34 cellular contexts compared by ENCODE assay signal in the genomic region with DNA sequence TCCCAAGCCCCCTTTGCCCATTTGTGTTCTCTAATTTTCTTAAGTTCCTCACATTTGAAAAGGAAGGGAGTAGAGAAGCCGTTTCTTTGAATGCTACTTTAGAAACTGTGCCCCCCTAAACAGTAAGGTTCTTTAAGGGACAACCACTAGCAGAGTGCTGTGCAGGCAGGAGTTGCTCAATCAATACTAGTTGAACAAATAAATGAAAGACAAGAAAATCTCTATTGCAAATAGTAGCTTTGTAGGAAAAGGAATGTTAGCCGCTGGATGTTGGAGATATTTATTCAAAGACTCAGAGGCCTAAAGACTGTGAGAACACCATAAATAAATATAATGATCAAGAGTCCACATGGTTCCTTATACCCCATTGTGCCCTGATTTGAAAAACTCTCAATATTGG.
"Had no signal": no experiment of that assay in that cellular context is flagged by ENCODE, and none has a peak within 500 bp of the region (broad histone marks: within the 10 kb centered on the region; RNA-seq: fewer than 3 reads in every experiment).

No MANE protein-coding gene starts in this region.

- FAIRE-seq: astrocyte had no signal

- H3K4me3 Mint-ChIP-seq: activated CD4-positive, alpha-beta T cell treated with anti-CD3 and anti-CD28 coated beads, Interleukin-2, amount 10 ng/mL, durations not matched to agents 7 days and 5 days; activated CD8-positive, alpha-beta T cell treated with anti-CD3 and anti-CD28 coated beads, Interleukin-2, amount 10 ng/mL, durations not matched to agents 7 days and 5 days; activated naive CD4-positive, alpha-beta T cell treated with anti-CD3 and anti-CD28 coated beads, Interleukin-2, amount 50 U/mL, for 24 hours; activated naive CD8-positive, alpha-beta T cell treated with anti-CD3 and anti-CD28 coated beads, Interleukin-2, amount 10 ng/mL, durations not matched to agents 7 days and 5 days; activated T-cell treated with anti-CD3 and anti-CD28 coated beads, Interleukin-2, amount 50 U/mL, for 24 hours had no signal

- H3K4me3 ChIP-seq: adrenal gland, body of pancreas, breast epithelium, Peyer's patch had no signal

- H3K4me2 ChIP-seq: KMS-11 had no signal

- H3K4me1 ChIP-seq: adrenal gland, breast epithelium, Peyer's patch had no signal

- H3K27me3 ChIP-seq: adrenal gland, body of pancreas, breast epithelium, Peyer's patch had no signal

- H3K9me3 ChIP-seq: adrenal gland, body of pancreas, breast epithelium, Peyer's patch had no signal

- H3K9me3 Mint-ChIP-seq: activated CD4-positive, alpha-beta T cell treated with anti-CD3 and anti-CD28 coated beads, Interleukin-2, amount 10 ng/mL, durations not matched to agents 7 days and 5 days; activated naive CD4-positive, alpha-beta T cell treated with anti-CD3 and anti-CD28 coated beads, Interleukin-2, amount 50 U/mL, for 24 hours; activated T-cell treated with anti-CD3 and anti-CD28 coated beads, Interleukin-2, amount 50 U/mL, for 24 hours had no signal

- H3K4me1 Mint-ChIP-seq: activated naive CD4-positive, alpha-beta T cell treated with anti-CD3 and anti-CD28 coated beads, Interleukin-2, amount 50 U/mL, for 24 hours had no signal

- H3K36me3 ChIP-seq: adrenal gland, breast epithelium, Peyer's patch had no signal

- ATAC-seq: activated CD8-positive, alpha-beta T cell treated with anti-CD3 and anti-CD28 coated beads, Interleukin-2, amount 10 ng/mL, durations not matched to agents 7 days and 5 days; body of pancreas; PC-3; SK-N-SH treated with all-trans-retinoic acid at 6 μM for 48 hours had no signal

- H3K27ac Mint-ChIP-seq: activated CD4-positive, alpha-beta T cell treated with anti-CD3 and anti-CD28 coated beads, Interleukin-2, amount 10 ng/mL, durations not matched to agents 7 days and 5 days; activated CD8-positive, alpha-beta T cell treated with anti-CD3 and anti-CD28 coated beads, Interleukin-2, amount 10 ng/mL, durations not matched to agents 7 days and 5 days; activated naive CD4-positive, alpha-beta T cell treated with anti-CD3 and anti-CD28 coated beads, Interleukin-2, amount 50 U/mL, for 24 hours; activated naive CD8-positive, alpha-beta T cell treated with anti-CD3 and anti-CD28 coated beads, Interleukin-2, amount 10 ng/mL, durations not matched to agents 7 days and 5 days had no signal

- DNase-seq: activated CD4-positive, alpha-beta T cell treated with anti-CD3 and anti-CD28 coated beads, Interleukin-2, amount 10 ng/mL, durations not matched to agents 7 days and 5 days; activated CD4-positive, alpha-beta T cell treated with anti-CD3 and anti-CD28 coated beads, Interleukin-2, amount 50 U/mL, for 48 hours; activated CD4-positive, CD25-positive, alpha-beta regulatory T cell; activated CD8-positive, alpha-beta T cell treated with anti-CD3 and anti-CD28 coated beads, Interleukin-2, amount 10 ng/mL, durations not matched to agents 7 days and 5 days; activated gamma-delta T cell; activated naive CD4-positive, alpha-beta T cell treated with Interleukin-2 at 50 U/mL for 16 hours; activated naive CD8-positive, alpha-beta T cell treated with anti-CD3 and anti-CD28 coated beads, Interleukin-2, amount 10 ng/mL, durations not matched to agents 7 days and 5 days; activated T-cell treated with anti-CD3 and anti-CD28 coated beads, Interleukin-2, amount 50 U/mL, for 24 hours; adrenal gland; body of pancreas; caudate nucleus; cerebellar nuclear complex; NCI-H1048; NCI-H1105 treated with DMSO at 0.1 percent for 48 hours; NCI-H1436; NCI-H1694; NCI-H1930; NCI-H2081 treated with DMSO at 0.1 percent for 48 hours; NCI-H226; NCI-H446 treated with DMSO at 0.1 percent for 48 hours; NCI-H524; PC-3; Peyer's patch; RPMI8226; SHP77 treated with DMSO at 0.1 percent for 48 hours; SW 1271; T-helper 1 cell; T-helper 9 cell had no signal

- H3K27me3 Mint-ChIP-seq: activated CD4-positive, alpha-beta T cell treated with anti-CD3 and anti-CD28 coated beads, Interleukin-2, amount 10 ng/mL, durations not matched to agents 7 days and 5 days; activated naive CD4-positive, alpha-beta T cell treated with anti-CD3 and anti-CD28 coated beads, Interleukin-2, amount 50 U/mL, for 24 hours; activated naive CD8-positive, alpha-beta T cell treated with anti-CD3 and anti-CD28 coated beads, Interleukin-2, amount 10 ng/mL, durations not matched to agents 7 days and 5 days; activated T-cell treated with anti-CD3 and anti-CD28 coated beads, Interleukin-2, amount 50 U/mL, for 24 hours had no signal

- H3K9ac ChIP-seq: KMS-11 had no signal

- H3K27ac ChIP-seq: adrenal gland, body of pancreas, breast epithelium, KMS-11, Peyer's patch, VCaP had no signal
